1 cellular context compared by ENCODE assay signal in genomic region chr1:150288382-150288781, GRCh38.
TF ChIP-seq lines count a peak whose summit lies in the region.

No MANE protein-coding gene starts in this region.

TF ChIP-seq in K562, 482 proteins besides CTCF, POLR2A, EP300 and RAD21:
- TF ChIP-seq DPF2 (IDR thresholded peaks at IDR 0.05) (peak; percentile 48; the same call in 1 of the 2 replicates), ZFP91 (CRISPR knock-in tag; IDR thresholded peaks at IDR 0.05) (0 out of 2 replicates have a peak, but pooled peaks have one; percentile 47), ARID1B (IDR thresholded peaks at IDR 0.05) (peak; percentile 30; the same call in 1 of the 2 replicates), C11orf30 (IDR thresholded peaks at IDR 0.05; ENCODE audit: low read depth) (peak; percentile 60; the same call in 1 of the 2 replicates), DMBX1 (CRISPR knock-in tag; IDR thresholded peaks at IDR 0.05; ENCODE audit: borderline replicate concordance) (no peak), ZNF707 (CRISPR knock-in tag; conservative IDR thresholded peaks at IDR 0.05) (no peak), SMARCA4 (IDR thresholded peaks at IDR 0.05) (0 out of 2 replicates have a peak, but pooled peaks have one; percentile 25), ELK3 (CRISPR knock-in tag; IDR thresholded peaks at IDR 0.05) (no peak), ZNF316 (IDR thresholded peaks at IDR 0.05) (peak; percentile 66), NFE2 (IDR thresholded peaks at IDR 0.05; ENCODE audit: low read depth) (peak; percentile 55; the same call in 1 of the 2 replicates)
